Comparison of ENCODE assay signal across 8 cellular contexts in genomic region chr2:32064713-32065112, GRCh38. TPM values are rescaled to one million over a fixed set of nuclear protein-coding genes. Genes with fewer than 3 reads are reported as not detected.
DNase-seq lines count a peak whose midpoint lies in the region; ATAC-seq, FAIRE-seq and TF ChIP-seq lines count a peak whose summit lies in the region.

No MANE protein-coding gene starts in this region.

- in situ Hi-C loops in Panc1 (cut with HindIII; ENCODE audit: low pct_unique_long_range_greater_than_20kb, low sequenced_read_pairs), result no loop called here

- H3K9ac ChIP-seq in DND-41 (ENCODE audit: low read depth, low read length) (peak overlapping the region; percentile 66), parathyroid adenoma (no peak overlapping the region)

- BruUV-seq in Panc1 (replicated peaks; lab: Mats Ljungman, UMichigan), result no TSS peak

- ATAC-seq in DND-41 (ENCODE audit: insufficient read depth, low read depth) (no peak), Panc1 (no peak)

- H3K4me2 ChIP-seq in DND-41 (ENCODE audit: insufficient read depth, low read length), result peak overlapping the region; percentile 100
- H3K4me2 ChIP-seq in parathyroid adenoma (ENCODE audit: low read length), result peak overlapping the region; percentile 93

- CTCF ChIA-PET in Panc1 (lab: Charles Lee), result no interaction called here

- H3K79me2 ChIP-seq in DND-41 (ENCODE audit: insufficient read depth, low read length), result peaks cover 38% of the 10 kb centered on the region
- peaks cover 25% of the 10 kb centered on the region for H3K79me2 ChIP-seq in parathyroid adenoma

- H3K4me1 ChIP-seq in DND-41 (ENCODE audit: insufficient read depth, low read length) (peaks cover 43% of the 10 kb centered on the region), Panc1 (ENCODE audit: control insufficient read depth, insufficient read depth, low read length) (no peaks in the 10 kb centered on the region; the same call in 1 of the 2 replicates), esophagus (ENCODE audit: control insufficient read depth in 2 of 2, insufficient read depth in 2 of 2, low read length in 1 of 2) (no peaks in the 10 kb centered on the region), parathyroid adenoma (peaks cover 4% of the 10 kb centered on the region)

- peak overlapping the region; percentile 85 for H3K27ac ChIP-seq in DND-41 (ENCODE audit: low read length)
- H3K27ac ChIP-seq in Panc1 (ENCODE audit: low read length), result peak overlapping the region; percentile 80
- no peak overlapping the region for H3K27ac ChIP-seq in esophagus (ENCODE audit: low read depth in 2 of 2, low read length in 1 of 2)
- peak overlapping the region; percentile 92 for H3K27ac ChIP-seq in parathyroid adenoma

- H3K9me3 ChIP-seq in DND-41 (ENCODE audit: insufficient read depth, low read length, severe bottlenecking) (no peaks in the 10 kb centered on the region), Panc1 (ENCODE audit: control insufficient read depth, insufficient read depth, low read depth, low read length) (no peaks in the 10 kb centered on the region), esophagus (ENCODE audit: control insufficient read depth in 2 of 2, insufficient read depth in 1 of 2, low read depth in 1 of 2, low read length in 1 of 2) (no peaks in the 10 kb centered on the region), parathyroid adenoma (ENCODE audit: control insufficient read depth, low read length) (no peaks in the 10 kb centered on the region)

- H3K36me3 ChIP-seq in DND-41 (ENCODE audit: insufficient read depth, low read length) (peaks cover 4% of the 10 kb centered on the region; the same call in 1 of the 2 replicates), Panc1 (ENCODE audit: control insufficient read depth, insufficient read depth, low read length) (no peaks in the 10 kb centered on the region), esophagus (ENCODE audit: control insufficient read depth in 2 of 2, insufficient read depth in 2 of 2, low read length in 1 of 2) (no peaks in the 10 kb centered on the region), parathyroid adenoma (ENCODE audit: control insufficient read depth, insufficient read depth, low read length) (no peaks in the 10 kb centered on the region)

- TF ChIP-seq CTCF in DND-41 (IDR thresholded peaks at IDR 0.05; ENCODE audit: borderline replicate concordance, extremely low read depth, low read length, poor library complexity, severe bottlenecking), result no peak
- TF ChIP-seq CTCF in Panc1 (IDR thresholded peaks at IDR 0.05), result no peak
- TF ChIP-seq CTCF in parathyroid adenoma (IDR thresholded peaks at IDR 0.05), result no peak

- H4K20me1 ChIP-seq in DND-41 (ENCODE audit: insufficient read depth, low read length), result no peaks in the 10 kb centered on the region

- peak overlapping the region; percentile 94 for H2AFZ ChIP-seq in DND-41 (ENCODE audit: low read depth, low read length)
- peak overlapping the region; percentile 99 for H2AFZ ChIP-seq in parathyroid adenoma

- FAIRE-seq in GM19239 (lab: Jason Lieb, UNC), result no peak

- H3K4me3 ChIP-seq in DND-41 (ENCODE audit: low read depth in 1 of 2, low read length in 2 of 2) (peak overlapping the region; percentile 74 to 100), Panc1 (ENCODE audit: low read depth in 2 of 2, low read length in 2 of 2) (peak overlapping the region; percentile 76 to 80), esophagus (ENCODE audit: low read depth in 1 of 2, low read length in 2 of 2) (peak overlapping the region; percentile 65 to 88), parathyroid adenoma (ENCODE audit: low read depth, low read length) (peak overlapping the region; percentile 77)

- 77 to 79% methylated on average over 8 of the region's 8 CpGs for WGBS in esophagus, 2 donors

- H3K27me3 ChIP-seq in DND-41 (ENCODE audit: insufficient read depth, low read length, poor library complexity), result no peaks in the 10 kb centered on the region
- H3K27me3 ChIP-seq in Panc1 (ENCODE audit: control insufficient read depth, insufficient read depth, low read length), result no peaks in the 10 kb centered on the region
- H3K27me3 ChIP-seq in esophagus (ENCODE audit: control insufficient read depth in 1 of 2, insufficient read depth in 2 of 2, low read length in 2 of 2), result no peaks in the 10 kb centered on the region
- no peaks in the 10 kb centered on the region for H3K27me3 ChIP-seq in parathyroid adenoma (ENCODE audit: control insufficient read depth, insufficient read depth, low read length)

- intact Hi-C loops in Panc1 (cut with micrococcal nuclease; ENCODE audit: unreplicated experiment), result no loop called here

- DNase-seq in DND-41 (no peak), Panc1 (ENCODE audit: low read depth, low spot score) (no peak), GM19239 (ENCODE audit: insufficient read length, low spot score) (no peak)
- DNase-seq in stimulated activated CD4-positive, alpha-beta T cell treated with anti-CD3 and anti-CD28 coated beads, Interleukin-4, amount 100 ng/mL, for 24 hours, result no peak
- DNase-seq in activated CD4-positive, alpha-beta T cell treated with anti-CD3 and anti-CD28 coated beads, Interleukin-2, amount 50 U/mL, for 4 hours, result no peak
- DNase-seq in activated CD4-positive, CD25-positive, alpha-beta regulatory T cell (lab: John Stamatoyannopoulos, UW), result no peak

- POLR2A ChIA-PET in Panc1 (lab: Charles Lee), result interaction anchor here (1.6 kb wide), 1 partner anchor 101 kb away, joined by 4 read pairs; the partner anchor contains the start of gene SLC30A6

RNA-seq across cellular contexts. Expression of gene SPAST, which starts 1.4 kb away (rescaled TPM):
- total RNA-seq in Panc1 (2021; ENCODE audit: unreplicated experiment), result 37.8 TPM
- 10.0 TPM for polyA plus RNA-seq in Panc1 (2012; ENCODE audit: insufficient read length)
- 1 to 10 TPM; 3.6 to 3.9 TPM for polyA plus RNA-seq in esophagus

RNA-seq across cellular contexts. Expression of gene DPY30, which starts 25.1 kb away (rescaled TPM):
- 105 TPM for total RNA-seq in Panc1 (2021; ENCODE audit: unreplicated experiment)
- 125 TPM for polyA plus RNA-seq in Panc1 (2012; ENCODE audit: insufficient read length)
- polyA plus RNA-seq in esophagus, result 100 to 1,000 TPM in 1 of 2 donors, 10 to 100 TPM in 1; 77.2 to 115 TPM

RNA-seq across cellular contexts. Expression of gene MEMO1, which starts 53.9 kb away (rescaled TPM):
- 60.8 TPM for total RNA-seq in Panc1 (2021; ENCODE audit: unreplicated experiment)
- polyA plus RNA-seq in Panc1 (2012; ENCODE audit: insufficient read length), result 37.2 TPM
- 10 to 100 TPM; 50.5 to 73.8 TPM for polyA plus RNA-seq in esophagus

Comparison
In these comparisons a context has a peak if more than half of its experiments do, and no peak if none do; other contexts are left out.
1. H3K27ac ChIP-seq: peak in DND-41 (single experiment), Panc1 (single experiment) and parathyroid adenoma (single experiment); none in esophagus (0 of 2).
2. Peak in every context shown above with its lines, with median percentiles within 50 percentile points of each other: H3K4me3 ChIP-seq.